ENCODE assay signal across 17 cellular contexts in the genomic region with DNA sequence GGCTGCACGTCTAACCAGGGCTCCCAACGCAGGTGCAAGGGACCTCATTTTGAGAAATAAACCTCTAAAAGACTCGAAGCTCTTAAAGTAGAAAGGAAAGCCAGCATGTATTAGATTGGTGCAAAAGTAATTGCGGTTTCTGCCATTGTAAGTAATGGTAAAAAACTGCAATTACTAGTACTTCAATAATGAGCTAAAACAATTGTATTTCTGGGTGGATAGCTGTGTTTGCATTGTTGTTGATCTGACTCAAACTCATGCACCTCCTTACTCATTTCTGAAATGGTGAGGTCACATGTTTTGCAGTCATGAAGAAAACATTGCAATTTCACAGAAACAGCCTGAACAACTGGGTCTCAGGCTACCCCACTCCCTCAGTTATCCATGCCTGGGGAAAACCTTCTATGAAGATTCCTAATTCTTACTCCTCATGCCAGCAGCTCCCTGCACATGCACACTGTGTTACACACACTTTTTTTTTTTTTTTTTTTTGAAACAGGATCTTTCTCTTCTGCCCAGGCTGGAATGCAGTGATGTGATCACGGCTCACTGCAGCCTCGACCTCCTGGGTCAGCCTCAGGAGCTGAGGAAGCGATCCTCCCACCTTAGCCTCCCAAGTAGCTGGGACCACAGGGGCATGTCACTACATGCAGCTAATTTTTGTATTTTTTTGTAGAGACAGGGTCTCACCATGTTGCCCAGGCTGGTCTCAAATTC. TPM values are rescaled to one million over a fixed set of nuclear protein-coding genes. Genes with fewer than 3 reads are reported as not detected.
DNase-seq lines count a peak whose midpoint lies in the region; ATAC-seq and TF ChIP-seq lines count a peak whose summit lies in the region.
"Had no signal": no experiment of that assay in that cellular context is flagged by ENCODE, and none has a peak within 500 bp of the region (broad histone marks: within the 10 kb centered on the region; RNA-seq: fewer than 3 reads in every experiment).

No MANE protein-coding gene starts in this region.

- peaks cover 12% of the 10 kb centered on the region for H3K36me3 Mint-ChIP-seq in endothelial cell (ENCODE audit: low read depth, unreplicated experiment)
- H3K36me3 Mint-ChIP-seq: CD8-positive, alpha-beta T cell had no signal

- H3K27me3 Mint-ChIP-seq in endothelial cell (ENCODE audit: unreplicated experiment) = peaks cover 5% of the 10 kb centered on the region

- H3K27ac Mint-ChIP-seq in endothelial cell (ENCODE audit: unreplicated experiment) = no peak overlapping the region
- H3K27ac Mint-ChIP-seq: CD8-positive, alpha-beta T cell had no signal

- ATAC-seq in GM18858 (IDR thresholded peaks at IDR 0.05; ENCODE audit: unreplicated experiment) = no peak
- ATAC-seq in HG02763 (IDR thresholded peaks at IDR 0.05; ENCODE audit: unreplicated experiment) = no peak
- ATAC-seq: CD8-positive, alpha-beta T cell; HCT116; left cardiac atrium had no signal

- H3K4me3 Mint-ChIP-seq in endothelial cell (ENCODE audit: unreplicated experiment) = no peak overlapping the region
- H3K4me3 Mint-ChIP-seq: CD8-positive, alpha-beta T cell had no signal

- peak; percentile 75 for DNase-seq in AG08395 (ENCODE audit: low spot score)
- peak; percentile 58 for DNase-seq in ELR (ENCODE audit: low read depth)
- DNase-seq in RKO (ENCODE audit: low spot score) = peak; percentile 24
- DNase-seq in fibroblast of peridontal ligament (ENCODE audit: extremely low read depth) = peak; percentile 52
- no peak for DNase-seq in endothelial cell (ENCODE audit: low spot score)
- no peak for DNase-seq in NK-92 treated with Interleukin-12 subunit alpha and Interleukin-12 subunit beta, amount 100 ng/mL, for 24 hours (lab: John Stamatoyannopoulos, UW)
- DNase-seq: anterior cingulate cortex; CD8-positive, alpha-beta T cell; left cardiac atrium; NCI-H2171; stimulated activated CD4-positive, alpha-beta T cell treated with anti-CD3 and anti-CD28 coated beads, Interleukin-1b, Interleukin-23, amount 100 ng/mL, for 48 hours had no signal

- no peaks in the 10 kb centered on the region for H3K4me1 Mint-ChIP-seq in endothelial cell (ENCODE audit: unreplicated experiment)

- H3K9me3 Mint-ChIP-seq in endothelial cell (ENCODE audit: unreplicated experiment) = no peaks in the 10 kb centered on the region
- H3K9me3 Mint-ChIP-seq: CD8-positive, alpha-beta T cell had no signal

- no peak for TF ChIP-seq CTCF in endothelial cell (IDR thresholded peaks at IDR 0.05; ENCODE audit: unreplicated experiment)

RNA-seq across cellular contexts. Expression of gene VWCE, which starts 24.6 kb away (rescaled TPM):
- total RNA-seq in endothelial cell (ENCODE audit: unreplicated experiment) = 25.3 TPM

RNA-seq across cellular contexts. Expression of gene PGA5, which starts 29.5 kb away (rescaled TPM):
- total RNA-seq in endothelial cell (ENCODE audit: unreplicated experiment) = 1.2 TPM
- total RNA-seq: CD8-positive, alpha-beta T cell; dermis microvascular lymphatic vessel endothelial cell; pulmonary artery endothelial cell; SJSA1 had no signal

RNA-seq across cellular contexts. Expression of gene PGA4, which starts 48.4 kb away (rescaled TPM):
- total RNA-seq in endothelial cell (ENCODE audit: unreplicated experiment) = 0.64 TPM
- total RNA-seq: CD8-positive, alpha-beta T cell; dermis microvascular lymphatic vessel endothelial cell; pulmonary artery endothelial cell; SJSA1 had no signal

Comparison
In these comparisons a context has a peak if more than half of its experiments do, and no peak if none do; other contexts are left out.
1. DNase-seq: peak in AG08395 (single experiment), ELR (single experiment), RKO (single experiment) and fibroblast of peridontal ligament (single experiment); none in endothelial cell (single experiment) and NK-92 treated with Interleukin-12 subunit alpha and Interleukin-12 subunit beta, amount 100 ng/mL, for 24 hours (single experiment).